In the genomic region with DNA sequence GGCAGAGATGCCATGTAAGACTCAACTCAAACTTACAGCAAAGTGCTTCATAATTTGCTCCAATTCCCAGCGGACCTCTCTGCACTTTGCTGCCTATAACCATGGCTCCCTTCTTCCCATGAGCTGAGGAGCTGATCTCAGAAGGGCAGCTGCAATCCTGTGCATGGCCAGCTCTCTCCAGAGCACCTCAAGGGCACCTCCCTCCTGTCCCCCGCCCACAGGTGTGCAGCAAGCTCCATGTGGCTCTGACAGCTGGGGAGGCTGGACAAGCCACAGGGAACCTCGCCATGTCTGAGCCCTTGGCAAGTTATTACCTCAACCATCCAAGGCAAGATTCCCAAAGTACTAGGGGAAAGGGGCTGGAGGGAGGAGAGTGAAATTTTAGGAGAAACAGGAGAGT, we compare ENCODE assay signal across 14 cellular contexts.
DNase-seq lines count a peak whose midpoint lies in the region; ATAC-seq and TF ChIP-seq lines count a peak whose summit lies in the region.
"Had no signal": no experiment of that assay in that cellular context is flagged by ENCODE, and none has a peak within 500 bp of the region (broad histone marks: within the 10 kb centered on the region; RNA-seq: fewer than 3 reads in every experiment).

No MANE protein-coding gene starts in this region.

- WGBS in psoas muscle, 3 donors = 80 to 92% (median 84%) methylated on average over 3 of the region's 3 CpGs

- no peak for TF ChIP-seq CTCF in chondrocyte (IDR thresholded peaks at IDR 0.05)
- TF ChIP-seq CTCF in psoas muscle (IDR thresholded peaks at IDR 0.05) = no peak
- no peak for TF ChIP-seq CTCF in coronary artery (IDR thresholded peaks at IDR 0.05)

- H3K4me1 ChIP-seq in psoas muscle = peaks cover 43% of the 10 kb centered on the region
- H3K4me1 ChIP-seq: BE2C had no signal

- H3K9me3 Mint-ChIP-seq in T-helper 2 cell treated with Interferon-gamma antibody and Interleukin-4, amounts not matched to agents 5 μg/mL and 100 μg/mL, for 36 hours = no peaks in the 10 kb centered on the region
- H3K9me3 Mint-ChIP-seq in chondrocyte (ENCODE audit: low read depth) (no peaks in the 10 kb centered on the region), T-cell (no peaks in the 10 kb centered on the region)
- H3K9me3 Mint-ChIP-seq: CD4-positive, alpha-beta memory T cell had no signal

- peak; percentile 2 for DNase-seq in T-helper 2 cell treated with Interferon-gamma antibody and Interleukin-4, amounts not matched to agents 5 μg/mL and 100 μg/mL, for 36 hours (ENCODE audit: low spot score)
- DNase-seq in T-helper 2 cell = no peak
- peak; percentile 95 for DNase-seq in NCI-H69 (lab: John Stamatoyannopoulos, UW)
- peak; percentile 56 for DNase-seq in chondrocyte (ENCODE audit: low spot score)
- DNase-seq in psoas muscle = no peak
- no peak for DNase-seq in coronary artery (ENCODE audit: low spot score)
- DNase-seq in T-cell = no peak
- DNase-seq: BE2C; CD4-positive, alpha-beta memory T cell; DMS153; DMS79 treated with DMSO at 0.1 percent for 48 hours; EL; GM23248 had no signal

- CTCF ChIA-PET in T-cell (lab: Charles Lee) = no interaction called here

- no peaks in the 10 kb centered on the region for H3K36me3 Mint-ChIP-seq in T-helper 2 cell treated with Interferon-gamma antibody and Interleukin-4, amounts not matched to agents 5 μg/mL and 100 μg/mL, for 36 hours (ENCODE audit: low read depth)
- H3K36me3 Mint-ChIP-seq in chondrocyte (ENCODE audit: low read depth) (peaks cover 11% of the 10 kb centered on the region), T-cell (no peaks in the 10 kb centered on the region)

- H3K27me3 Mint-ChIP-seq in T-helper 2 cell treated with Interferon-gamma antibody and Interleukin-4, amounts not matched to agents 5 μg/mL and 100 μg/mL, for 36 hours (ENCODE audit: low read depth) = peaks cover 16% of the 10 kb centered on the region
- no peaks in the 10 kb centered on the region for H3K27me3 Mint-ChIP-seq in chondrocyte (ENCODE audit: low read depth)
- peaks cover 0 to 8% of the 10 kb centered on the region in 2 donors for H3K27me3 Mint-ChIP-seq in T-cell

- no peak overlapping the region for H3K4me3 Mint-ChIP-seq in T-helper 2 cell treated with Interferon-gamma antibody and Interleukin-4, amounts not matched to agents 5 μg/mL and 100 μg/mL, for 36 hours
- H3K4me3 Mint-ChIP-seq in chondrocyte (ENCODE audit: unreplicated experiment) (no peak overlapping the region), T-cell (no peak overlapping the region)
- H3K4me3 Mint-ChIP-seq: CD4-positive, alpha-beta memory T cell had no signal

- H3K36me3 ChIP-seq in psoas muscle (ENCODE audit: insufficient read depth in 1 of 2, low read depth in 1 of 2) = peaks cover 0 to 28% of the 10 kb centered on the region in 2 donors
- H3K36me3 ChIP-seq: BE2C had no signal

- POLR2A ChIA-PET in T-cell (lab: Charles Lee) = no interaction called here

- H3K4me1 Mint-ChIP-seq in T-helper 2 cell treated with Interferon-gamma antibody and Interleukin-4, amounts not matched to agents 5 μg/mL and 100 μg/mL, for 36 hours (ENCODE audit: low read depth) = no peaks in the 10 kb centered on the region
- H3K4me1 Mint-ChIP-seq in chondrocyte (ENCODE audit: low read depth) = peaks cover 31% of the 10 kb centered on the region
- H3K4me1 Mint-ChIP-seq in T-cell = no peaks in the 10 kb centered on the region
- H3K4me1 Mint-ChIP-seq: CD4-positive, alpha-beta memory T cell had no signal

- no peak overlapping the region for H3K27ac Mint-ChIP-seq in T-helper 2 cell treated with Interferon-gamma antibody and Interleukin-4, amounts not matched to agents 5 μg/mL and 100 μg/mL, for 36 hours
- H3K27ac Mint-ChIP-seq in chondrocyte (ENCODE audit: unreplicated experiment) = no peak overlapping the region
- no peak overlapping the region for H3K27ac Mint-ChIP-seq in T-cell
- H3K27ac Mint-ChIP-seq: CD4-positive, alpha-beta memory T cell had no signal

- H3K27ac ChIP-seq in psoas muscle (peak overlapping the region; percentile 84), coronary artery (no peak overlapping the region)
- H3K27ac ChIP-seq: C4-2B, GM23248 had no signal

- no peak for ATAC-seq in psoas muscle
- no peak for ATAC-seq in T-cell (replicated peaks in 1 of 4)

- H3K9me3 ChIP-seq in psoas muscle = no peaks in the 10 kb centered on the region
- H3K9me3 ChIP-seq: BE2C had no signal

- intact Hi-C loops in psoas muscle (cut with DNase I) = loop anchor here in 1 of 2 donors (5.0 to 10.0 kb wide), 2 partner anchors 51 to 439 kb away; no protein-coding TSS in a partner anchor

- no peak overlapping the region for H3K4me3 ChIP-seq in psoas muscle
- no peak overlapping the region for H3K4me3 ChIP-seq in coronary artery
- H3K4me3 ChIP-seq: GM23248 had no signal

- H3K27me3 ChIP-seq in psoas muscle (ENCODE audit: insufficient read depth in 3 of 3, low read length in 2 of 3) = no peaks in the 10 kb centered on the region
- H3K27me3 ChIP-seq: BE2C had no signal

Comparison
In these comparisons a context has a peak if more than half of its experiments do, and no peak if none do; other contexts are left out.
1. DNase-seq: peak in T-helper 2 cell treated with Interferon-gamma antibody and Interleukin-4, amounts not matched to agents 5 μg/mL and 100 μg/mL, for 36 hours (single experiment), NCI-H69 (single experiment) and chondrocyte (single experiment); none in T-helper 2 cell (0 of 5), psoas muscle (0 of 2), coronary artery (single experiment) and T-cell (0 of 34).